In the genomic region with DNA sequence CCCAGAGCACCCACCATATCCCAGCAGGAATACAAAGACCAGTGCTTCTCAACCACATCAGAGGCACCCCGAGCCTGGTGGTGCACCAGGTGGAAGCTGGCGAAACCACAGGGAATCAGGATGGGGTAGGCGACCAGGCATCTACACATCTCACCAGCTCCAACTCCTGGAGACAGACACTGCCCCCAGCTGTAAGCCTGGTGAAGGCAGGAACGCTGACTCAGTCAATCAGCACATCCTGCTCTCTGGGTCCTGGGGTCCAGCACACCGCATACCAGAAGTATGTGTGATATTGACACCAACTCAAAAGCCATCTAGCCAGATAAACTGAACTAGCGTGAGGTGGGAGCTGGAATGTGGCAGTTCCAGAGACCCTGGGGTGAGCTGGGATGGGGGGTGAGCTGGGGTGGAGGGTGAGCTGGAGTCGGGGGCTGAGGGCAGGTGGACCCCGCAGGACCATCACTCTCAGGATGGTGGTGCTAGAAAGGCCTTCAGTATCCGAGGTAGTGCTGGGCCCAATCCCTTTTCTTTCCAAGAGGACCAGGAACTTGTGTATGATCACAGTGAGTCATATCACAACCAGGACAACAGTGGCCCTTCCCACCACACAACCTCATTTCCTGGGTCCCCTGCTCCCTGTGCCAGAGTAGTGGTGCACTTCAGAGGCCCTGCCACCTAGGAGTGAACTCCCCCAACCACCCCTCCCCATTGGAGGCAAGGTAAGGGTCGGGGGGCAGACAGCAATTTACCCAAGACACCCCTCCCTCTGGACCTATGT, we compare ENCODE assay signal across 9 cellular contexts. TPM values are rescaled to one million over a fixed set of nuclear protein-coding genes. Genes with fewer than 3 reads are reported as not detected.
A peak's percentile ranks its signal among the peaks of the same experiment; 100 is the strongest.
DNase-seq lines count a peak whose midpoint lies in the region; ATAC-seq, FAIRE-seq and TF ChIP-seq lines count a peak whose summit lies in the region.
"Had no signal": no experiment of that assay in that cellular context is flagged by ENCODE, and none has a peak within 500 bp of the region (broad histone marks: within the 10 kb centered on the region; RNA-seq: fewer than 3 reads in every experiment).

No MANE protein-coding gene starts in this region.

- no peak for TF ChIP-seq CTCF in heart right ventricle (IDR thresholded peaks at IDR 0.05)
- TF ChIP-seq CTCF in lower lobe of right lung (IDR thresholded peaks at IDR 0.05): no peak

- FAIRE-seq in urothelium cell line (lab: Jason Lieb, UNC): peak; percentile 35

- ATAC-seq in heart right ventricle (no peak), left ventricle myocardium superior (no peak), HG02588 (IDR thresholded peaks at IDR 0.05; ENCODE audit: unreplicated experiment) (no peak), lower lobe of right lung (no peak)

- H3K4me1 ChIP-seq in heart right ventricle: peaks cover 26 to 56% (median 45%) of the 10 kb centered on the region in 9 donors
- peaks cover 44% of the 10 kb centered on the region for H3K4me1 ChIP-seq in adipocyte (ENCODE audit: control insufficient read depth, insufficient read depth, low read length)
- peaks cover 15% of the 10 kb centered on the region for H3K4me1 ChIP-seq in lower lobe of right lung

- H3K9ac ChIP-seq in adipocyte (ENCODE audit: low read length): peak overlapping the region; percentile 87

- peaks cover 0 to 25% (median 14%) of the 10 kb centered on the region in 9 donors for H3K36me3 ChIP-seq in heart right ventricle
- H3K36me3 ChIP-seq in adipocyte (ENCODE audit: control insufficient read depth, insufficient read depth, low read length, severe bottlenecking): peaks cover 19% of the 10 kb centered on the region
- H3K36me3 ChIP-seq in lower lobe of right lung: peaks cover 22% of the 10 kb centered on the region

- intact Hi-C loops in heart right ventricle (cut with DNase I) (no loop called here), left ventricle myocardium superior (cut with micrococcal nuclease) (no loop called here), lower lobe of right lung (cut with DNase I) (no loop called here)

- H3K27me3 ChIP-seq in heart right ventricle (peaks cover 0 to 47% (median 14%) of the 10 kb centered on the region in 7 donors), adipocyte (replicated peaks; ENCODE audit: control insufficient read depth, insufficient read depth, low read length) (no peaks in the 10 kb centered on the region), lower lobe of right lung (ENCODE audit: low read depth) (peaks cover 11% of the 10 kb centered on the region)

- H3K27ac ChIP-seq in heart right ventricle: peak overlapping the region; percentile 12 to 93 (median 86)
- H3K27ac ChIP-seq in lower lobe of right lung: no peak overlapping the region

- peak overlapping the region in 3 of 10 donors; percentile 54 to 71 (median 69) for H3K4me3 ChIP-seq in heart right ventricle
- H3K4me3 ChIP-seq in adipocyte (ENCODE audit: low read length): peak overlapping the region; percentile 82
- H3K4me3 ChIP-seq in lower lobe of right lung: no peak overlapping the region

- no peaks in the 10 kb centered on the region for H3K9me3 ChIP-seq in heart right ventricle
- no peaks in the 10 kb centered on the region for H3K9me3 ChIP-seq in adipocyte (ENCODE audit: control insufficient read depth, low read length)
- H3K9me3 ChIP-seq in lower lobe of right lung: no peaks in the 10 kb centered on the region

- no peak for DNase-seq in heart right ventricle
- DNase-seq in left ventricle myocardium superior: no peak
- DNase-seq in adipocyte (ENCODE audit: low read depth): peak; percentile 31
- DNase-seq in iris pigment epithelial cell (ENCODE audit: low read depth): peak; percentile 88
- DNase-seq in urothelium cell line (ENCODE audit: low spot score): no peak
- no peak for DNase-seq in T-helper 9 cell
- no peak for DNase-seq in lower lobe of right lung
- DNase-seq: NCI-H187 had no signal

- WGBS in heart right ventricle, 2 donors: 83 to 86% methylated on average over 10 of the region's 10 CpGs

RNA-seq across cellular contexts. Expression of a gene that starts 2.5 kb away (rescaled TPM):
- total RNA-seq in heart right ventricle: 10 to 100 TPM; 13.1 to 52.9 (median 19.1) TPM
- polyA plus RNA-seq in heart right ventricle: 10 to 100 TPM; 19.2 to 31.5 TPM
- 22.4 TPM for total RNA-seq in left ventricle myocardium superior
- total RNA-seq in lower lobe of right lung: 23.1 TPM

RNA-seq across cellular contexts. Expression of a gene that starts 24.3 kb away (rescaled TPM):
- 1 to 10 TPM in 9 of 10 donors, under 1 TPM in 1; 0.97 to 2.9 (median 1.9) TPM for total RNA-seq in heart right ventricle
- polyA plus RNA-seq in heart right ventricle: 1 to 10 TPM; 1.8 to 2.7 TPM
- total RNA-seq in left ventricle myocardium superior: 0.40 TPM
- total RNA-seq in lower lobe of right lung: 1.7 TPM

RNA-seq across cellular contexts. Expression of a gene that starts 26.5 kb away (rescaled TPM):
- total RNA-seq in heart right ventricle (10 to 100 TPM; 32.5 to 70.6 (median 51.0) TPM), left ventricle myocardium superior (35.1 TPM), lower lobe of right lung (47.1 TPM)
- 100 to 1,000 TPM; 129 to 131 TPM for polyA plus RNA-seq in heart right ventricle

RNA-seq across cellular contexts. Expression of a gene that starts 38.7 kb away (rescaled TPM):
- total RNA-seq in heart right ventricle (10 to 100 TPM in 1 of 10 donors, 1 to 10 TPM in 7, under 1 TPM in 2; 0.74 to 11.4 (median 1.9) TPM), left ventricle myocardium superior (3.4 TPM), lower lobe of right lung (76.5 TPM)
- polyA plus RNA-seq in heart right ventricle: 1 to 10 TPM; 2.4 to 4.0 TPM

RNA-seq across cellular contexts. Expression of a gene that starts 44.5 kb away (rescaled TPM):
- total RNA-seq in heart right ventricle: 10 to 100 TPM; 11.8 to 21.2 (median 15.2) TPM
- 10 to 100 TPM in 1 of 2 donors, 1 to 10 TPM in 1; 6.7 to 22.9 TPM for polyA plus RNA-seq in heart right ventricle
- 17.6 TPM for total RNA-seq in left ventricle myocardium superior
- 59.4 TPM for total RNA-seq in lower lobe of right lung

Comparison
In these comparisons a context has a peak if more than half of its experiments do, and no peak if none do; other contexts are left out.
1. DNase-seq: peak in adipocyte (single experiment) and iris pigment epithelial cell (single experiment); none in heart right ventricle (0 of 2), left ventricle myocardium superior (single experiment), urothelium cell line (single experiment), T-helper 9 cell (single experiment) and lower lobe of right lung (single experiment).